Comparison of ENCODE assay signal across 8 cellular contexts in genomic region chr1:22275211-22275610, GRCh38.
DNase-seq lines count a peak whose midpoint lies in the region; ATAC-seq and TF ChIP-seq lines count a peak whose summit lies in the region.
"Had no signal": no experiment of that assay in that cellular context is flagged by ENCODE, and none has a peak within 500 bp of the region (broad histone marks: within the 10 kb centered on the region; RNA-seq: fewer than 3 reads in every experiment).

No MANE protein-coding gene starts in this region.

- H3K9me3 ChIP-seq in PC-9 (ENCODE audit: insufficient read depth, low read depth) (no peaks in the 10 kb centered on the region; the same call in 1 of the 2 replicates), smooth muscle cell (replicated peaks; ENCODE audit: low read depth) (no peaks in the 10 kb centered on the region)
- H3K9me3 ChIP-seq in CD4-positive, alpha-beta memory T cell (ENCODE audit: control insufficient read depth in 1 of 2, low read length in 2 of 2), result no peaks in the 10 kb centered on the region
- H3K9me3 ChIP-seq: SK-N-SH had no signal

- H3F3A ChIP-seq in GM23338 (replicated peaks; ENCODE audit: low read depth) (no peaks in the 10 kb centered on the region), PC-9 (ENCODE audit: insufficient read depth, low read depth) (peaks cover 19% of the 10 kb centered on the region; the same call in 1 of the 2 replicates), smooth muscle cell (ENCODE audit: low read depth) (no peaks in the 10 kb centered on the region)

- H3K4me1 Mint-ChIP-seq in GM23338, result peaks cover 46% of the 10 kb centered on the region
- H3K4me1 Mint-ChIP-seq in CD4-positive, alpha-beta memory T cell, result no peaks in the 10 kb centered on the region

- H3K9me2 ChIP-seq in GM23338 (ENCODE audit: insufficient read depth), result no peaks in the 10 kb centered on the region
- no peaks in the 10 kb centered on the region for H3K9me2 ChIP-seq in PC-9 (ENCODE audit: insufficient read depth)
- H3K9me2 ChIP-seq: SK-N-SH had no signal

- H2AFZ ChIP-seq in GM23338 (no peak overlapping the region), PC-9 (no peak overlapping the region), smooth muscle cell (ENCODE audit: low read depth) (no peak overlapping the region)

- no TSS peak for BruUV-seq in PC-9 (replicated peaks; lab: Mats Ljungman, UMichigan)

- ATAC-seq in GM23338 (no peak), foreskin keratinocyte (peak; percentile 46), HG03025 (IDR thresholded peaks at IDR 0.05; ENCODE audit: low FRiP score, unreplicated experiment) (no peak)

- H3K27me3 ChIP-seq in GM23338 (ENCODE audit: insufficient read depth) (no peaks in the 10 kb centered on the region), PC-9 (ENCODE audit: insufficient read depth, low read depth) (no peaks in the 10 kb centered on the region), foreskin keratinocyte (peaks cover 18% of the 10 kb centered on the region), smooth muscle cell (ENCODE audit: low read depth) (no peaks in the 10 kb centered on the region)
- H3K27me3 ChIP-seq in CD4-positive, alpha-beta memory T cell (ENCODE audit: insufficient read depth, low read length), result no peaks in the 10 kb centered on the region

- H3K4me1 ChIP-seq in GM23338 (ENCODE audit: insufficient read depth) (peaks cover 24% of the 10 kb centered on the region), PC-9 (replicated peaks; ENCODE audit: insufficient read depth) (peaks cover 41% of the 10 kb centered on the region), foreskin keratinocyte (no peaks in the 10 kb centered on the region), smooth muscle cell (ENCODE audit: low read depth) (no peaks in the 10 kb centered on the region)
- no peaks in the 10 kb centered on the region for H3K4me1 ChIP-seq in CD4-positive, alpha-beta memory T cell (ENCODE audit: insufficient read depth, low read length)

- no peak for TF ChIP-seq CTCF in GM23338 (conservative IDR thresholded peaks at IDR 0.05; ENCODE audit: low read depth in 2 of 2)
- TF ChIP-seq CTCF in PC-9 (conservative IDR thresholded peaks at IDR 0.05), result no peak; the same call in 1 of the 2 replicates
- TF ChIP-seq CTCF in foreskin keratinocyte (conservative IDR thresholded peaks at IDR 0.05), result no peak
- TF ChIP-seq CTCF in smooth muscle cell (IDR thresholded peaks at IDR 0.05; ENCODE audit: borderline replicate concordance, insufficient read depth, poor library complexity, severe bottlenecking), result no peak

- H3K9ac ChIP-seq in smooth muscle cell (ENCODE audit: low read depth), result no peak overlapping the region
- H3K9ac ChIP-seq: SK-N-SH had no signal

- peaks cover 6% of the 10 kb centered on the region for H3K9me3 Mint-ChIP-seq in GM23338
- peaks cover 0 to 7% (median under 1%) of the 10 kb centered on the region in 8 donors for H3K9me3 Mint-ChIP-seq in CD4-positive, alpha-beta memory T cell

- H3K27ac ChIP-seq in GM23338 (ENCODE audit: low read depth) (no peak overlapping the region), PC-9 (peak overlapping the region; percentile 86), foreskin keratinocyte (no peak overlapping the region), smooth muscle cell (ENCODE audit: low read depth) (peak overlapping the region; percentile 63)
- H3K27ac ChIP-seq in CD4-positive, alpha-beta memory T cell (ENCODE audit: low read depth, low read length), result no peak overlapping the region

- CTCF ChIA-PET in PC-9 (lab: Charles Lee), result no interaction called here
- CTCF ChIA-PET in CD4-positive, alpha-beta memory T cell (lab: Charles Lee; ENCODE audit: partially characterized antibody), result no interaction called here

- H3K36me3 ChIP-seq in GM23338 (ENCODE audit: insufficient read depth), result no peaks in the 10 kb centered on the region
- no peaks in the 10 kb centered on the region for H3K36me3 ChIP-seq in PC-9 (ENCODE audit: low read depth)
- H3K36me3 ChIP-seq in smooth muscle cell (ENCODE audit: low read depth), result no peaks in the 10 kb centered on the region
- no peaks in the 10 kb centered on the region for H3K36me3 ChIP-seq in CD4-positive, alpha-beta memory T cell (ENCODE audit: insufficient read depth, low read length)

- no peak overlapping the region for H3K4me3 Mint-ChIP-seq in GM23338
- H3K4me3 Mint-ChIP-seq in CD4-positive, alpha-beta memory T cell, result no peak overlapping the region

- H3K4me3 ChIP-seq in GM23338 (no peak overlapping the region), PC-9 (no peak overlapping the region), smooth muscle cell (no peak overlapping the region)
- no peak overlapping the region for H3K4me3 ChIP-seq in CD4-positive, alpha-beta memory T cell (ENCODE audit: low read length in 2 of 2)

- H3K27me3 Mint-ChIP-seq in GM23338 (ENCODE audit: insufficient read depth, low read depth, poor library complexity), result peaks cover 20% of the 10 kb centered on the region
- peaks cover 11 to 21% of the 10 kb centered on the region in 2 donors for H3K27me3 Mint-ChIP-seq in CD4-positive, alpha-beta memory T cell

- intact Hi-C loops in PC-9 (cut with micrococcal nuclease; ENCODE audit: unreplicated experiment), result loop anchor here (1.0 to 10.0 kb wide), 2 partner anchors 140 to 143 kb away; no protein-coding TSS in a partner anchor
- intact Hi-C loops in CD4-positive, alpha-beta memory T cell (cut with micrococcal nuclease), result no loop called here

- 59% methylated on average over 4 of the region's 4 CpGs for WGBS in smooth muscle cell (ENCODE audit: low lambda C conversion rate)

- H3K79me2 ChIP-seq in GM23338 (replicated peaks; ENCODE audit: insufficient read depth) (no peaks in the 10 kb centered on the region), PC-9 (ENCODE audit: low read depth) (no peaks in the 10 kb centered on the region), smooth muscle cell (ENCODE audit: low read depth) (no peaks in the 10 kb centered on the region)

- H4K20me1 ChIP-seq in GM23338 (replicated peaks; ENCODE audit: insufficient read depth) (no peaks in the 10 kb centered on the region), PC-9 (ENCODE audit: insufficient read depth) (no peaks in the 10 kb centered on the region), smooth muscle cell (ENCODE audit: low read depth) (no peaks in the 10 kb centered on the region)

- DNase-seq in GM23338 (ENCODE audit: low spot score), result no peak
- DNase-seq in PC-9, result peak; percentile 64 to 84
- peak; percentile 46 to 69 for DNase-seq in foreskin keratinocyte
- DNase-seq in smooth muscle cell (lab: John Stamatoyannopoulos, UW; ENCODE audit: unreplicated experiment), result no peak
- no peak for DNase-seq in CD4-positive, alpha-beta memory T cell
- no peak for DNase-seq in NCI-H146 (lab: John Stamatoyannopoulos, UW)

- POLR2A ChIA-PET in PC-9 (lab: Charles Lee; ENCODE audit: unreplicated experiment), result no interaction called here
- POLR2A ChIA-PET in CD4-positive, alpha-beta memory T cell (lab: Charles Lee; ENCODE audit: partially characterized antibody), result no interaction called here

- peak overlapping the region; percentile 32; the same call in 1 of the 2 replicates for H3K4me2 ChIP-seq in GM23338
- H3K4me2 ChIP-seq in PC-9, result peak overlapping the region; percentile 74
- H3K4me2 ChIP-seq in smooth muscle cell, result no peak overlapping the region
- H3K4me2 ChIP-seq: SK-N-SH had no signal

- no peak overlapping the region for H3K27ac Mint-ChIP-seq in GM23338
- no peak overlapping the region for H3K27ac Mint-ChIP-seq in CD4-positive, alpha-beta memory T cell

- H3K36me3 Mint-ChIP-seq in GM23338 (ENCODE audit: low read depth), result no peaks in the 10 kb centered on the region; the same call in 2 of the 3 replicates
- no peaks in the 10 kb centered on the region for H3K36me3 Mint-ChIP-seq in CD4-positive, alpha-beta memory T cell

TF ChIP-seq in GM23338, 12 proteins besides CTCF, POLR2A, EP300 and RAD21 (continues in another document):
- no peak for TF ChIP-seq POLR2AphosphoS5 (IDR thresholded peaks at IDR 0.05; ENCODE audit: low read depth)
- no peak for TF ChIP-seq REST (IDR thresholded peaks at IDR 0.05; ENCODE audit: unreplicated experiment)
- TF ChIP-seq CREB1 (CRISPR knock-in tag; IDR thresholded peaks at IDR 0.05; ENCODE audit: low read depth), result no peak
- TF ChIP-seq ZNF331 (CRISPR knock-in tag; IDR thresholded peaks at IDR 0.05; ENCODE audit: low read depth), result no peak
- no peak for TF ChIP-seq STAT1 (IDR thresholded peaks at IDR 0.05; ENCODE audit: unreplicated experiment)

Comparison
In these comparisons a context has a peak if more than half of its experiments do, and no peak if none do; other contexts are left out.
1. DNase-seq: peak in PC-9 (2 of 2) and foreskin keratinocyte (2 of 2); none in GM23338 (single experiment), smooth muscle cell (single experiment), CD4-positive, alpha-beta memory T cell (0 of 5) and NCI-H146 (single experiment).
2. H3K27ac ChIP-seq: peak in PC-9 (single experiment) and smooth muscle cell (single experiment); none in GM23338 (single experiment), foreskin keratinocyte (single experiment) and CD4-positive, alpha-beta memory T cell (single experiment).